18 cellular contexts compared by ENCODE assay signal in the genomic region with DNA sequence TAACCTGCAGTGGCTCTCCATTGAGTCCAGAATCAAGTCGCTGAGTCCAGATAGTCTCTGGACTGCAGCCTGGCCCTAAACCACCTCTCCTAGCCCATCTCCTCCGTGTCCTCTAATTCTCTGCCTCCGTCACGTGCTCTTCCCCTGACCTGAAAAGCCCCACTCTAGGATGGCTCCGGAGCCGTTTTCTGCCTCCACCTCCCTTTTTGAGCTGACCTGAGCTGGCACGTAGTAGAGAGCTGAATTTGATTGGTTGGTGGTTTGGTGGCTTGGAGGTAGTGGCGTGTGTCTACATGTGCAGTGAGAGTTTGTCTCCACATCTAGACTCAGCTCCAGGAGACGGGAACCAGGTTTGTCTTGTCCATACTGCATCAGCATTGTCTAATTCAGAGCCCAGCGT. TPM values are rescaled to one million over a fixed set of nuclear protein-coding genes. Genes with fewer than 3 reads are reported as not detected.
DNase-seq lines count a peak whose midpoint lies in the region; ATAC-seq lines count a peak whose summit lies in the region.
"Had no signal": no experiment of that assay in that cellular context is flagged by ENCODE, and none has a peak within 500 bp of the region (broad histone marks: within the 10 kb centered on the region; RNA-seq: fewer than 3 reads in every experiment).

No MANE protein-coding gene starts in this region.

- no peaks in the 10 kb centered on the region for H3K27me3 Mint-ChIP-seq in activated naive CD4-positive, alpha-beta T cell treated with anti-CD3 and anti-CD28 coated beads, Interleukin-2, amount 50 U/mL, for 24 hours
- no peaks in the 10 kb centered on the region for H3K27me3 Mint-ChIP-seq in activated T-helper 17 cell treated with anti-CD3 and anti-CD28 coated beads, Interleukin-2, amount 50 U/mL, for 72 hours
- H3K27me3 Mint-ChIP-seq: activated CD4-positive, alpha-beta T cell treated with anti-CD3 and anti-CD28 coated beads for 36 hours had no signal

- H2BK120ac ChIP-seq in mesendoderm (ENCODE audit: low read depth, low read length), result no peak overlapping the region

- peaks cover 47% of the 10 kb centered on the region for H3K79me2 ChIP-seq in mesendoderm (ENCODE audit: control insufficient read depth, insufficient read depth, low read length)

- no peak overlapping the region for H2AK5ac ChIP-seq in mesendoderm (ENCODE audit: low read length)

- H3K4ac ChIP-seq in mesendoderm (ENCODE audit: low read depth, low read length), result no peak overlapping the region

- no peaks in the 10 kb centered on the region for H3K36me3 Mint-ChIP-seq in activated naive CD4-positive, alpha-beta T cell treated with anti-CD3 and anti-CD28 coated beads, Interleukin-2, amount 50 U/mL, for 24 hours
- H3K36me3 Mint-ChIP-seq in activated T-helper 17 cell treated with anti-CD3 and anti-CD28 coated beads, Interleukin-2, amount 50 U/mL, for 72 hours (ENCODE audit: low read depth), result peaks cover 9% of the 10 kb centered on the region

- ATAC-seq in activated T-helper 17 cell treated with anti-CD3 and anti-CD28 coated beads, Interleukin-2, amount 50 U/mL, for 72 hours (replicated peaks), result no peak
- ATAC-seq: activated CD4-positive, alpha-beta T cell treated with anti-CD3 and anti-CD28 coated beads for 36 hours had no signal

- H2BK15ac ChIP-seq in mesendoderm (replicated peaks; ENCODE audit: low read depth), result no peak overlapping the region

- no peak overlapping the region for H2BK5ac ChIP-seq in mesendoderm (ENCODE audit: low read length)

- peak overlapping the region; percentile 29 for H3K9ac ChIP-seq in mesendoderm (ENCODE audit: low read length)

- H3K4me3 ChIP-seq in mesendoderm (ENCODE audit: low read length), result no peak overlapping the region
- H3K4me3 ChIP-seq: ascending aorta, sigmoid colon, vagina had no signal

- H4K8ac ChIP-seq in mesendoderm (ENCODE audit: low read depth, low read length), result no peak overlapping the region

- peaks cover 4% of the 10 kb centered on the region for H3K4me1 ChIP-seq in mesendoderm (ENCODE audit: control insufficient read depth, low read depth, low read length)

- DNase-seq in activated naive CD4-positive, alpha-beta T cell (lab: John Stamatoyannopoulos, UW), result no peak
- no peak for DNase-seq in mesendoderm
- DNase-seq in RKO (ENCODE audit: low spot score), result no peak
- DNase-seq in stimulated activated CD4-positive, alpha-beta T cell treated with anti-CD3 and anti-CD28 coated beads, Interleukin-1b, Interleukin-23, amount 100 ng/mL, for 48 hours, result no peak
- no peak for DNase-seq in NCI-H510A treated with DMSO at 0.1 percent for 48 hours (lab: John Stamatoyannopoulos, UW)
- DNase-seq in NCI-H2107 treated with DMSO at 0.1 percent for 48 hours (lab: John Stamatoyannopoulos, UW; ENCODE audit: unreplicated experiment), result no peak
- DNase-seq: activated CD4-positive, alpha-beta T cell treated with anti-CD3 and anti-CD28 coated beads for 36 hours; GF-D8; NCI-H2029 treated with DMSO at 0.1 percent for 48 hours; NCI-H524 treated with DMSO at 0.1 percent for 48 hours; sigmoid colon had no signal

- no peaks in the 10 kb centered on the region for H3K36me3 ChIP-seq in mesendoderm (ENCODE audit: control insufficient read depth, insufficient read depth, low read length)
- H3K36me3 ChIP-seq: ascending aorta, sigmoid colon, vagina had no signal

- no peaks in the 10 kb centered on the region for H3K9me3 Mint-ChIP-seq in activated naive CD4-positive, alpha-beta T cell treated with anti-CD3 and anti-CD28 coated beads, Interleukin-2, amount 50 U/mL, for 24 hours
- H3K9me3 Mint-ChIP-seq in activated T-helper 17 cell treated with anti-CD3 and anti-CD28 coated beads, Interleukin-2, amount 50 U/mL, for 72 hours, result no peaks in the 10 kb centered on the region
- H3K9me3 Mint-ChIP-seq: activated T-helper 2 cell treated with anti-CD3 and anti-CD28 coated beads, Interferon-gamma antibody, Interleukin-2, Interleukin-4, amounts not matched to agents 10 μg/mL and 5 μg/mL and 100 μg/mL, durations not matched to agents 14 hours and 24 hours and 36 hours; IgD-negative memory B cell had no signal

- H3K4me1 Mint-ChIP-seq in activated naive CD4-positive, alpha-beta T cell treated with anti-CD3 and anti-CD28 coated beads, Interleukin-2, amount 50 U/mL, for 24 hours, result peaks cover 70% of the 10 kb centered on the region
- peaks cover 38% of the 10 kb centered on the region for H3K4me1 Mint-ChIP-seq in activated T-helper 17 cell treated with anti-CD3 and anti-CD28 coated beads, Interleukin-2, amount 50 U/mL, for 72 hours

- H3K27ac Mint-ChIP-seq in activated naive CD4-positive, alpha-beta T cell treated with anti-CD3 and anti-CD28 coated beads, Interleukin-2, amount 50 U/mL, for 24 hours, result peak overlapping the region; percentile 86
- no peak overlapping the region for H3K27ac Mint-ChIP-seq in activated T-helper 17 cell treated with anti-CD3 and anti-CD28 coated beads, Interleukin-2, amount 50 U/mL, for 72 hours
- H3K27ac Mint-ChIP-seq: activated CD4-positive, alpha-beta T cell treated with anti-CD3 and anti-CD28 coated beads for 36 hours; activated T-helper 2 cell treated with anti-CD3 and anti-CD28 coated beads, Interferon-gamma antibody, Interleukin-2, Interleukin-4, amounts not matched to agents 10 μg/mL and 5 μg/mL and 100 μg/mL, durations not matched to agents 14 hours and 24 hours and 36 hours had no signal

- peak overlapping the region; percentile 82 for H3K4me3 Mint-ChIP-seq in activated naive CD4-positive, alpha-beta T cell treated with anti-CD3 and anti-CD28 coated beads, Interleukin-2, amount 50 U/mL, for 24 hours
- peak overlapping the region; percentile 76 for H3K4me3 Mint-ChIP-seq in activated T-helper 17 cell treated with anti-CD3 and anti-CD28 coated beads, Interleukin-2, amount 50 U/mL, for 72 hours

- H3K23ac ChIP-seq in mesendoderm (ENCODE audit: low read length), result no peak overlapping the region

- no peak overlapping the region for H3K4me2 ChIP-seq in mesendoderm (ENCODE audit: low read length)

- H4K5ac ChIP-seq in mesendoderm (ENCODE audit: low read length), result no peak overlapping the region

- no peaks in the 10 kb centered on the region for H3K27me3 ChIP-seq in mesendoderm (ENCODE audit: insufficient read depth, low read length, poor library complexity)
- H3K27me3 ChIP-seq: ascending aorta, vagina had no signal

- H3K56ac ChIP-seq in mesendoderm (ENCODE audit: low read length), result peak overlapping the region; percentile 27

- no peak overlapping the region for H3K18ac ChIP-seq in mesendoderm (ENCODE audit: low read length)

- no peak overlapping the region for H3K27ac ChIP-seq in mesendoderm (ENCODE audit: low read depth, low read length)
- H3K27ac ChIP-seq: ascending aorta, HL-60, sigmoid colon, vagina had no signal

- H3K79me1 ChIP-seq in mesendoderm (ENCODE audit: low read length), result peaks cover 21% of the 10 kb centered on the region

- no CpG with 5 or more reads among the region's 10 CpGs for WGBS in mesendoderm (ENCODE audit: extremely low coverage, insufficient coverage, low lambda C conversion rate)

RNA-seq across cellular contexts. Expression of a gene that starts 2.9 kb away (rescaled TPM):
- total RNA-seq in activated T-helper 17 cell treated with anti-CD3 and anti-CD28 coated beads, Interleukin-2, amount 50 U/mL, for 72 hours, result 10 to 100 TPM in 1 of 2 donors, 1 to 10 TPM in 1; 1.7 to 17.6 TPM
- 43.5 TPM for polyA plus RNA-seq in mesendoderm (2013, experiment 1 of 2)
- polyA plus RNA-seq in mesendoderm (2013, experiment 2 of 2), result 44.5 TPM
- total RNA-seq: ascending aorta had no signal
